1 cellular context compared by ENCODE assay signal in the genomic region with DNA sequence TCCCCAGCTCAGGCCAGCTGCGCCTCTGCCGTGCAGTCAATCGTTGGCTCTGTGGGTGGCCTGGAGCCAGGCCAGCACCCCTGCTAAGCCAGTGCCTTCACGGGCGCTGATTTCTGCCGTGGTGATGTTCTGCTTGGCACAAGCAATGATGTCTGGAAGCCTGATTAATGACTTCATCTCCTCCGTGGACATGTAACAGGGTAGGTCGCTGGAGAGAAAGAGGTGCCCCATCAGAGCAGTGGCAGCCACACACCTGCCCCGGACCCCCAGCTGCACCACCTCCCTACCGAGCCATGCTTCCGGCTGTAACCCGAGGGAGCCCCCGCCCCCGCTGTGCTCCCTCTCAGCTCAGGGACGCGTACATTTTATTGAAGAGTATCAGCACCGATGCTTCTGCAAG.
TF ChIP-seq lines count a peak whose summit lies in the region.

No MANE protein-coding gene starts in this region.

TF ChIP-seq in IMR-90, 13 proteins besides CTCF, POLR2A, EP300 and RAD21:
- no peak for TF ChIP-seq RCOR1 (IDR thresholded peaks at IDR 0.05; ENCODE audit: insufficient replicate concordance, low read length)
- no peak for TF ChIP-seq MXI1 (IDR thresholded peaks at IDR 0.05; ENCODE audit: borderline replicate concordance, low read depth, low read length)
- TF ChIP-seq BHLHE40 (IDR thresholded peaks at IDR 0.05; ENCODE audit: low read depth, low read length), result no peak
- TF ChIP-seq USF2 (IDR thresholded peaks at IDR 0.05; ENCODE audit: low read depth, low read length), result no peak
- TF ChIP-seq CEBPB (IDR thresholded peaks at IDR 0.05; ENCODE audit: low read depth, low read length), result no peak
- TF ChIP-seq SMC3 (IDR thresholded peaks at IDR 0.05; ENCODE audit: low read depth, low read length), result no peak
- no peak for TF ChIP-seq RFX5 (IDR thresholded peaks at IDR 0.05; ENCODE audit: low read depth, low read length)
